In the genomic region with DNA sequence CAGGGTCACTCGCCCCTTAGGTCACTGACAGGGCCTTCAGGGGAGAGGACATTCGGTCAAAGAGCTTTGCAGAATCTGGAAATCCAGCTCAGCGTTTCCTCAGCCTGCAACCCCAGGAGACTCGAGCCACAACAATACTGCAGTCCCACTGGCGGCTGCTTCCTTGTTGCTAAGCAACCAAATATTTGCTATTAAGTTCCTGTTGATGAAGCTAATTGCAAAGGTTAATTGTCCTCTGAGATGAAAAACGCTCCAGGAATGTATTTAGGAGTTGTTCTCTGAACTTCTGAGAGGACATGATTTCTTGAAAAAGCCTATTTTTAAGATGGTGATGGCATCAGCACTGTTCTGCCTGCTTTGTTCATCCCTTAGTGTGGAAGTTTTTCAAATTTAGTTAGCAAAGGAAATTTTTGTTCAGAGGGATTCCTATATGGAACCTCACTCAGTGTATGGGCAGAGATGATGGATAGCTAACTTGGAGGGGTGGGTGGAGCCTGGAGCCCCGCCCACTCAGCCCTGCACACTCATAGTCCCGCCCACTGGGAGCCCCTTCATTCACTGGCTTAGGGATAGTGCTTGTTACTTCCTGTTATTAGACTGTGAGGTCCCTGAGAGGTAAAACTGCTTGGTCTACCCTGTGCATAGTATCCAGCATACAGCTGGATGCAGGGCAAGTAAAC, we compare ENCODE assay signal across 8 cellular contexts.
DNase-seq lines count a peak whose midpoint lies in the region; ATAC-seq and TF ChIP-seq lines count a peak whose summit lies in the region.

No MANE protein-coding gene starts in this region.

- ATAC-seq in GM19043 (IDR thresholded peaks at IDR 0.05; ENCODE audit: low read depth, unreplicated experiment) (peak; percentile 69), left lobe of liver (peak; percentile 41)

- no peaks in the 10 kb centered on the region for H3K4me1 ChIP-seq in BE2C
- peaks cover 31% of the 10 kb centered on the region for H3K4me1 ChIP-seq in stomach smooth muscle (ENCODE audit: control insufficient read depth, insufficient read depth, low read length)

- peak overlapping the region; percentile 73 for H3K27ac ChIP-seq in stomach smooth muscle (ENCODE audit: low read length)

- in situ Hi-C loops in astrocyte of the spinal cord (cut with HindIII; ENCODE audit: low sequenced_read_pairs): no loop called here

- DNase-seq in BE2C (peak; percentile 15), NCI-H1436 (lab: John Stamatoyannopoulos, UW) (peak; percentile 82), astrocyte of the spinal cord (ENCODE audit: low read depth, low spot score) (peak; percentile 12), left lobe of liver (ENCODE audit: low spot score) (no peak), AML-193 (lab: John Stamatoyannopoulos, UW) (no peak), cerebellar nuclear complex (lab: John Stamatoyannopoulos, UW) (no peak)

- H3K9ac ChIP-seq in stomach smooth muscle (ENCODE audit: low read length in 2 of 2): peak overlapping the region in 1 of 2 donors; percentile 47

- H3K27me3 ChIP-seq in BE2C (no peaks in the 10 kb centered on the region), stomach smooth muscle (ENCODE audit: control insufficient read depth in 1 of 2, insufficient read depth in 2 of 2, low read length in 2 of 2) (no peaks in the 10 kb centered on the region)

- no peak for TF ChIP-seq CTCF in BE2C (IDR thresholded peaks at IDR 0.05; ENCODE audit: low read depth, low read length)
- TF ChIP-seq CTCF in astrocyte of the spinal cord (IDR thresholded peaks at IDR 0.05; ENCODE audit: low read depth, low read length): no peak

- H3K36me3 ChIP-seq in BE2C (no peaks in the 10 kb centered on the region), stomach smooth muscle (ENCODE audit: control insufficient read depth in 2 of 2, insufficient read depth in 2 of 2, low read length in 2 of 2) (no peaks in the 10 kb centered on the region)

- H3K9me3 ChIP-seq in BE2C: no peaks in the 10 kb centered on the region
- no peaks in the 10 kb centered on the region for H3K9me3 ChIP-seq in stomach smooth muscle (ENCODE audit: control insufficient read depth in 2 of 2, low read length in 2 of 2)

- no peak overlapping the region for H3K4me3 ChIP-seq in BE2C (ENCODE audit: low read depth, low read length)
- no peak overlapping the region for H3K4me3 ChIP-seq in astrocyte of the spinal cord (ENCODE audit: low read depth, low read length)
- no peak overlapping the region for H3K4me3 ChIP-seq in stomach smooth muscle (ENCODE audit: low read length in 2 of 2)

Comparison
In these comparisons a context has a peak if more than half of its experiments do, and no peak if none do; other contexts are left out.
1. DNase-seq: peak in BE2C (single experiment), NCI-H1436 (single experiment) and astrocyte of the spinal cord (single experiment); none in left lobe of liver (single experiment), AML-193 (0 of 2) and cerebellar nuclear complex (0 of 2).